Comparison of ENCODE assay signal across 24 cellular contexts in the genomic region with DNA sequence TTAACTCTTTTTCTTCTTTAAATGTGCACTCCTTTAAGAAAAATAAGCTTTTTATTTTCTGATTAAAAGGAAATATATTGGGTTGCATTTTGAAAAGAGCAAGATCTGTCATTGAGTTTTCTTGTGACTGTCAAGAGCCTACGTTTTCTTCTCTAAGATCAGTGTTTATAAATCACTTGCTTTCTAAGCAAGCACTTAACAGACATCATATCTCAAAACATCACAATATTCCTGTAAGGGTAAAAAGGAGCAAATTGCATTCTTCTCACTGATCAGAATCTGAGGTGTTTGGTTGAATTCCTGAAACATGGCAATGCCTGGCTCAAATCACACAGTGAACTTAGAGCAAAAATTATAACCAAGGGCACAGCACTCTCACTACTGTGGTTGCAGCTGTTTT.
"Had no signal": no experiment of that assay in that cellular context is flagged by ENCODE, and none has a peak within 500 bp of the region (broad histone marks: within the 10 kb centered on the region; RNA-seq: fewer than 3 reads in every experiment).

No MANE protein-coding gene starts in this region.

- H3K27ac ChIP-seq: stomach, suprapubic skin, testis, thoracic aorta, thyroid gland, tibial artery, tibial nerve, transverse colon, upper lobe of left lung, upper lobe of right lung, uterus, vagina had no signal

- H3K27me3 ChIP-seq: stomach, suprapubic skin, testis, thyroid gland, tibial artery, tibial nerve, transverse colon, upper lobe of left lung, upper lobe of right lung, uterus, vagina had no signal

- H3K4me3 ChIP-seq: stomach, suprapubic skin, testis, thoracic aorta, thyroid gland, tibial artery, tibial nerve, transverse colon, upper lobe of left lung, upper lobe of right lung, uterus, vagina had no signal

- H3K9me3 ChIP-seq: testis, thoracic aorta, thyroid gland, upper lobe of right lung, uterus had no signal

- DNase-seq: stimulated activated CD4-positive, alpha-beta T cell treated with anti-CD3 and anti-CD28 coated beads, Interleukin-2, amount 100 ng/mL, for 48 hours; stimulated activated CD4-positive, alpha-beta T cell treated with anti-CD3 and anti-CD28 coated beads, Interleukin-4, amount 100 ng/mL, for 1 hour; stimulated activated CD4-positive, alpha-beta T cell treated with anti-CD3 and anti-CD28 coated beads, Interleukin-4, amount 100 ng/mL, for 24 hours; stimulated activated CD4-positive, alpha-beta T cell treated with anti-CD3 and anti-CD28 coated beads, Interleukin-4, amount 100 ng/mL, for 4 hours; stimulated activated CD8-positive, alpha-beta memory T cell treated with anti-CD3 and anti-CD28 coated beads, Interleukin-4, amount 100 ng/mL, for 48 hours; stimulated activated naive B cell treated with anti-CD40 and anti-IgM and Interleukin-4, amounts not matched to agents 10 μg/mL and 1 μg/mL and 100 μg/mL, for 72 hours; stimulated activated naive CD4-positive, alpha-beta T cell; stimulated activated naive CD4-positive, alpha-beta T cell treated with Interleukin-2 at 50 U/mL for 16 hours; stimulated activated naive CD8-positive, alpha-beta T cell treated with anti-CD3 and anti-CD28 coated beads, Interleukin-15, amount 100 ng/mL, for 72 hours; stimulated activated naive CD8-positive, alpha-beta T cell treated with anti-CD3 and anti-CD28 coated beads, Interleukin-15, Interleukin-2, amounts not matched to agents 100 U/mL and 50 U/mL, for 24 hours; stomach; substantia nigra; testis; thyroid gland; tibial artery; transverse colon; trophoblast cell; upper lobe of left lung; upper lobe of right lung; uterus had no signal

- H3K36me3 ChIP-seq: stomach, suprapubic skin, thoracic aorta, thyroid gland, tibial artery, tibial nerve, transverse colon, upper lobe of left lung, upper lobe of right lung, uterus, vagina had no signal
